11 cellular contexts compared by ENCODE assay signal in genomic region chr15:78759361-78759998, GRCh38. TPM values are rescaled to one million over a fixed set of nuclear protein-coding genes. Genes with fewer than 3 reads are reported as not detected.
DNase-seq lines count a peak whose midpoint lies in the region; ATAC-seq, FAIRE-seq and TF ChIP-seq lines count a peak whose summit lies in the region.
"Not testable (repeated sequence)": the region's sequence is repeated elsewhere in the genome, so short reads cannot be mapped to it uniquely, and the experiment has no call there.
"Had no signal": no experiment of that assay in that cellular context is flagged by ENCODE, and none has a peak within 500 bp of the region (broad histone marks: within the 10 kb centered on the region; RNA-seq: fewer than 3 reads in every experiment).

No MANE protein-coding gene starts in this region.

- not testable (repeated sequence) for H3K9me3 Mint-ChIP-seq in activated naive CD8-positive, alpha-beta T cell (ENCODE audit: low read depth)

- not testable (repeated sequence) for H4K20me1 ChIP-seq in endothelial cell of umbilical vein (replicated peaks; ENCODE audit: control insufficient read depth, extremely low read depth, insufficient read depth, low read length)

- ATAC-seq in left ventricle myocardium superior, sciatic nerve: not testable (repeated sequence)

- not testable (repeated sequence) for H3K4me3 Mint-ChIP-seq in activated naive CD8-positive, alpha-beta T cell

- H2AFZ ChIP-seq in endothelial cell of umbilical vein (ENCODE audit: low read depth, low read length): not testable (repeated sequence)

- not testable (repeated sequence) for FAIRE-seq in endothelial cell of umbilical vein (lab: Jason Lieb, UNC)

- TF ChIP-seq POLR2A in endothelial cell of umbilical vein (IDR thresholded peaks at IDR 0.05; ENCODE audit: low read depth, low read length); vagina (IDR thresholded peaks at IDR 0.05): not testable (repeated sequence)

- BruUV-seq in endothelial cell of umbilical vein (replicated peaks; lab: Mats Ljungman, UMichigan): not testable (repeated sequence)

- H3K36me3 ChIP-seq in KOPT-K1 (ENCODE audit: insufficient read depth, low read length); endothelial cell of umbilical vein (ENCODE audit: control insufficient read depth in 2 of 2, extremely low read depth in 1 of 2, insufficient read depth in 2 of 2, low read length in 2 of 2); muscle layer of colon (ENCODE audit: insufficient read depth, low read length); subcutaneous abdominal adipose tissue (ENCODE audit: control insufficient read depth in 5 of 5, insufficient read depth in 5 of 5, low read length in 5 of 5); vagina: not testable (repeated sequence)

- CTCF ChIA-PET in endothelial cell of umbilical vein (lab: Charles Lee): not testable (repeated sequence)

- H3K36me3 Mint-ChIP-seq in activated naive CD8-positive, alpha-beta T cell: not testable (repeated sequence)

- TF ChIP-seq CTCF in endothelial cell of umbilical vein (IDR thresholded peaks at IDR 0.05; ENCODE audit: extremely low read depth in 1 of 2, insufficient read depth in 1 of 2, low read depth in 1 of 2, low read length in 2 of 2); vagina (IDR thresholded peaks at IDR 0.05): not testable (repeated sequence)

- H3K4me2 ChIP-seq in endothelial cell of umbilical vein (ENCODE audit: insufficient read depth, low read length): not testable (repeated sequence)

- not testable (repeated sequence) for H3K4me3 ChIP-seq in endothelial cell of umbilical vein (replicated peaks in 1 of 3; ENCODE audit: insufficient read depth in 1 of 3, low read depth in 1 of 3, low read length in 3 of 3); muscle layer of colon (ENCODE audit: low read depth in 1 of 2, low read length in 2 of 2); subcutaneous abdominal adipose tissue (ENCODE audit: low read depth in 1 of 5, low read length in 5 of 5); vagina

- POLR2A ChIA-PET in endothelial cell of umbilical vein (lab: Charles Lee): not testable (repeated sequence)

- not testable (repeated sequence) for H3K27me3 Mint-ChIP-seq in activated naive CD8-positive, alpha-beta T cell

- not testable (repeated sequence) for H3K27me3 ChIP-seq in endothelial cell of umbilical vein (ENCODE audit: control insufficient read depth in 2 of 2, insufficient read depth in 2 of 2, low read length in 2 of 2); muscle layer of colon (ENCODE audit: control insufficient read depth in 1 of 2, insufficient read depth in 2 of 2, low read length in 2 of 2); subcutaneous abdominal adipose tissue (ENCODE audit: control insufficient read depth in 5 of 5, insufficient read depth in 4 of 5, low read length in 5 of 5); vagina

- intact Hi-C loops in endothelial cell of umbilical vein (cut with micrococcal nuclease): loop anchor here (10.0 kb wide), 1 partner anchor 445 kb away; no protein-coding TSS in a partner anchor
- intact Hi-C loops in left ventricle myocardium superior (cut with micrococcal nuclease); sciatic nerve (cut with DNase I); vagina (cut with DNase I): not testable (repeated sequence)

- H3K9me3 ChIP-seq in KOPT-K1 (ENCODE audit: insufficient read depth, low read length, poor library complexity, severe bottlenecking); endothelial cell of umbilical vein (replicated peaks; ENCODE audit: control insufficient read depth, insufficient read depth, low read length); muscle layer of colon (ENCODE audit: low read length); subcutaneous abdominal adipose tissue (ENCODE audit: control insufficient read depth in 5 of 5, low read length in 5 of 5); vagina: not testable (repeated sequence)

- not testable (repeated sequence) for H3K79me2 ChIP-seq in endothelial cell of umbilical vein (ENCODE audit: control insufficient read depth, insufficient read depth, low read length)

- peak overlapping the region; percentile 99 for H3K27ac ChIP-seq in KOPT-K1 (ENCODE audit: low read depth, low read length, poor library complexity, severe bottlenecking)
- peak overlapping the region; percentile 85 for H3K27ac ChIP-seq in endothelial cell of umbilical vein (ENCODE audit: insufficient read depth, low read depth, low read length)
- H3K27ac ChIP-seq in muscle layer of colon (ENCODE audit: low read depth, low read length): peak overlapping the region; percentile 44
- peak overlapping the region; percentile 72 for H3K27ac ChIP-seq in subcutaneous abdominal adipose tissue (ENCODE audit: low read depth, low read length)
- peak overlapping the region; percentile 62 for H3K27ac ChIP-seq in vagina

- H3K9ac ChIP-seq in endothelial cell of umbilical vein (replicated peaks; ENCODE audit: extremely low read depth, insufficient read depth, low read length); muscle layer of colon (ENCODE audit: low read length): not testable (repeated sequence)
- H3K9ac ChIP-seq in subcutaneous abdominal adipose tissue (ENCODE audit: low read length in 5 of 5): peak overlapping the region in 1 of 5 donors; percentile 35

- H3K9me1 ChIP-seq in endothelial cell of umbilical vein (replicated peaks; ENCODE audit: control insufficient read depth, extremely low read depth, insufficient read depth, low read length): not testable (repeated sequence)

- dilution Hi-C loops in endothelial cell of umbilical vein (cut with MboI; ENCODE audit: extremely low pct_ligation_motif_present, low sequenced_read_pairs): not testable (repeated sequence)

- peaks cover 37% of the 10 kb centered on the region for H3K4me1 ChIP-seq in endothelial cell of umbilical vein (ENCODE audit: control insufficient read depth, extremely low read depth, insufficient read depth, low read length)
- not testable (repeated sequence) for H3K4me1 ChIP-seq in muscle layer of colon (ENCODE audit: insufficient read depth, low read length)
- peaks cover 5 to 57% (median 44%) of the 10 kb centered on the region in 5 donors for H3K4me1 ChIP-seq in subcutaneous abdominal adipose tissue (ENCODE audit: control insufficient read depth in 5 of 5, insufficient read depth in 5 of 5, low read length in 5 of 5)
- H3K4me1 ChIP-seq in vagina: peaks cover 51% of the 10 kb centered on the region

- DNase-seq in endothelial cell of umbilical vein (ENCODE audit: low read depth, low spot score); vagina (ENCODE audit: extremely low spot score in 2 of 2): not testable (repeated sequence)
- peak; percentile 35 for DNase-seq in left ventricle myocardium superior
- peak; percentile 60 for DNase-seq in sciatic nerve (ENCODE audit: low spot score)

- peaks cover 30% of the 10 kb centered on the region for H3K4me1 Mint-ChIP-seq in activated naive CD8-positive, alpha-beta T cell (ENCODE audit: low read depth)

- H3K27ac Mint-ChIP-seq in activated naive CD8-positive, alpha-beta T cell: peak overlapping the region; percentile 16

RNA-seq across cellular contexts. Expression of gene ADAMTS7, which starts 51.8 kb away (rescaled TPM):
- 56.4 and 64.7 TPM in 2 replicates for total RNA-seq in endothelial cell of umbilical vein
- 49.6 and 58.5 TPM in 2 replicates for polyA plus RNA-seq in endothelial cell of umbilical vein
- polyA plus RNA-seq in endothelial cell of umbilical vein (2011; cell fraction: cytosol; rRNA removed): 23.3 and 33.3 TPM in 2 replicates
- 120 and 126 TPM in 2 replicates for polyA plus RNA-seq in endothelial cell of umbilical vein (2011; cell fraction: nucleus; rRNA removed)
- polyA plus RNA-seq in endothelial cell of umbilical vein (2012): 24.0 and 41.2 TPM in 2 replicates
- 42.4 and 45.1 TPM in 2 replicates for polyA minus RNA-seq in endothelial cell of umbilical vein
- 0.41 TPM for polyA minus RNA-seq in endothelial cell of umbilical vein (2011; cell fraction: cytosol; rRNA and poly(A)+ RNA removed)
- 40.9 and 62.8 TPM in 2 replicates for polyA minus RNA-seq in endothelial cell of umbilical vein (2011; cell fraction: nucleus; rRNA and poly(A)+ RNA removed)
- total RNA-seq in left ventricle myocardium superior: 37.9 TPM
- total RNA-seq in sciatic nerve: 16.6 TPM
- 2.5 TPM for total RNA-seq in vagina
- total RNA-seq: mononuclear cell, T-helper 17 cell had no signal
- polyA plus RNA-seq: CD14-positive monocyte had no signal

Comparison
In these comparisons a context has a peak if more than half of its experiments do, and no peak if none do; other contexts are left out.
1. H3K27ac ChIP-seq: peak in every context shown above with its lines; median percentile 99 in KOPT-K1; 85 in endothelial cell of umbilical vein; 72 in subcutaneous abdominal adipose tissue; 62 in vagina; 44 in muscle layer of colon.